Comparison of ENCODE assay signal across 27 cellular contexts in the genomic region with DNA sequence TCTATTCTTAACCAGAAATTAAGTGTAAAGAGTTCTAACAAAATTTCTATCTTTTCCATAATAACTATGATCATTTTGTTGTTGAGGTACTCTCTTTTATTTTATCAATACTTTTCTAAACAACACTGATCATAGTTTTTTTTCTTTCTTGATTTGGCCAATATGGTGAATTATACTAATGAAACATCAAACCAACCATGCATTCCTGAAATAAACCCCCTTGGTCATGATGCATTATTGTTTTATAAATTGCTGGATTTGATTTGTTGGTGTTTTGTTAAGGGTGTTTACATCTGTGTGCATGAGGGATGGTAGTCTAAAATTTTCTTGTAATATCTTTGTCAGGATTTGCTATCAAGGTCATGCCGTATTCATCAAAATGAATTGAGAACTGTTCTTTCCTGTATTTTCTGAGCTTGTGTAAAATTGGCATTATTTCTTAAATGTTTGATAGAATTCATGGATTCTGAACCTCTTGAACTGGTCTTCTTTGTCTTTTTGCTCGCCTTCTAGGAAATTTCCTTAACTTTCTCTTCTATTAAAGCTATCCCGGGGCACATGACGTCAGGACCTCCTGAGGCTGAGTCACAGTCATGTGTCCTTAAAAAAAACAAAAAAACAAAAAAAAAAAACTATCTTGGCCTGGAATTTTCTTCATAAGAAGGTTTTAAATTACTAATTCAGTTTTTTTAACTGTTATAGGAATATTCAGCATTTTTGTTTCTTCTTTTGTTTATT. TPM values are rescaled to one million over a fixed set of nuclear protein-coding genes. Genes with fewer than 3 reads are reported as not detected.
DNase-seq lines count a peak whose midpoint lies in the region; ATAC-seq, FAIRE-seq and TF ChIP-seq lines count a peak whose summit lies in the region.
"Had no signal": no experiment of that assay in that cellular context is flagged by ENCODE, and none has a peak within 500 bp of the region (broad histone marks: within the 10 kb centered on the region; RNA-seq: fewer than 3 reads in every experiment).

No MANE protein-coding gene starts in this region.

- TF ChIP-seq EP300 in K562 (IDR thresholded peaks at IDR 0.05; ENCODE audit: low read length), result no peak

- H3K27me3 Mint-ChIP-seq in activated T-cell treated with anti-CD3 and anti-CD28 coated beads, Interleukin-2, amount 50 U/mL, for 72 hours (ENCODE audit: low read depth), result no peaks in the 10 kb centered on the region
- H3K27me3 Mint-ChIP-seq in activated T-cell treated with anti-CD3 and anti-CD28 coated beads, Interleukin-2, amount 50 U/mL, for 24 hours, result no peaks in the 10 kb centered on the region
- peaks cover 3% of the 10 kb centered on the region; the same call in 1 of the 2 replicates for H3K27me3 Mint-ChIP-seq in HFFc6 (ENCODE audit: insufficient read depth)
- H3K27me3 Mint-ChIP-seq: activated naive CD8-positive, alpha-beta T cell treated with anti-CD3 and anti-CD28 coated beads, Interleukin-2, amount 10 ng/mL, durations not matched to agents 7 days and 5 days; IgD-negative memory B cell had no signal

- H2AFZ ChIP-seq in K562 (ENCODE audit: low read depth, low read length) (no peak overlapping the region), OCI-LY7 (ENCODE audit: low read length) (no peak overlapping the region)
- H2AFZ ChIP-seq: parathyroid adenoma had no signal

- H3K4me2 ChIP-seq in K562 (ENCODE audit: insufficient read depth, low read length) (no peak overlapping the region), OCI-LY7 (ENCODE audit: low read length) (no peak overlapping the region)

- H3K9me3 Mint-ChIP-seq in activated T-cell treated with anti-CD3 and anti-CD28 coated beads, Interleukin-2, amount 50 U/mL, for 72 hours, result peaks cover 6 to 15% of the 10 kb centered on the region in 2 donors
- H3K9me3 Mint-ChIP-seq in activated T-cell treated with anti-CD3 and anti-CD28 coated beads, Interleukin-2, amount 50 U/mL, for 24 hours, result peaks cover 14% of the 10 kb centered on the region
- peaks cover 8% of the 10 kb centered on the region for H3K9me3 Mint-ChIP-seq in HFFc6

- TF ChIP-seq CTCF in HFFc6 (IDR thresholded peaks at IDR 0.05) (no peak), K562 (IDR thresholded peaks at IDR 0.05 in 2 of 3, conservative IDR thresholded peaks at IDR 0.05 in 1 of 3; ENCODE audit: insufficient read depth in 2 of 3, low read depth in 1 of 3, low read length in 3 of 3) (no peak), spleen (IDR thresholded peaks at IDR 0.05 in 8 of 11, conservative IDR thresholded peaks at IDR 0.05 in 3 of 11) (no peak), OCI-LY7 (conservative IDR thresholded peaks at IDR 0.05; ENCODE audit: low read length) (no peak)

- FAIRE-seq in K562 (lab: Jason Lieb, UNC), result no peak
- FAIRE-seq: endothelial cell of umbilical vein had no signal

- ATAC-seq in activated T-cell treated with anti-CD3 and anti-CD28 coated beads, Interleukin-2, amount 50 U/mL, for 72 hours (replicated peaks in 1 of 2), result no peak
- no peak for ATAC-seq in K562
- ATAC-seq: gastrocnemius medialis; HCT116; stimulated activated naive CD8-positive, alpha-beta T cell treated with anti-CD3 and anti-CD28 coated beads, Interleukin-15, Interleukin-2, amounts not matched to agents 100 U/mL and 50 U/mL, for 24 hours; upper lobe of right lung had no signal

- intact Hi-C loops in K562 (cut with micrococcal nuclease) (no loop called here), spleen (cut with DNase I; ENCODE audit: low total_unique reads) (no loop called here), OCI-LY7 (cut with micrococcal nuclease; ENCODE audit: unreplicated experiment) (no loop called here)

- peak overlapping the region in 1 of 2 donors; percentile 7 for H3K4me3 Mint-ChIP-seq in activated T-cell treated with anti-CD3 and anti-CD28 coated beads, Interleukin-2, amount 50 U/mL, for 72 hours
- H3K4me3 Mint-ChIP-seq in activated T-cell treated with anti-CD3 and anti-CD28 coated beads, Interleukin-2, amount 50 U/mL, for 24 hours, result no peak overlapping the region
- no peak overlapping the region for H3K4me3 Mint-ChIP-seq in HFFc6
- H3K4me3 Mint-ChIP-seq: activated naive CD8-positive, alpha-beta T cell treated with anti-CD3 and anti-CD28 coated beads, Interleukin-2, amount 10 ng/mL, durations not matched to agents 7 days and 5 days had no signal

- H3K9me1 ChIP-seq in K562 (ENCODE audit: control insufficient read depth, insufficient read depth, low read length), result no peaks in the 10 kb centered on the region

- no peak for TF ChIP-seq POLR2A in K562 (conservative IDR thresholded peaks at IDR 0.05)
- no peak for TF ChIP-seq POLR2A in spleen (IDR thresholded peaks at IDR 0.05)

- H3K9ac ChIP-seq in K562 (ENCODE audit: insufficient read depth in 1 of 2, low read depth in 2 of 2, low read length in 2 of 2), result no peak overlapping the region
- H3K9ac ChIP-seq: parathyroid adenoma had no signal

- in situ Hi-C loops in K562 (cut with MboI), result no loop called here

- peak overlapping the region; percentile 84 for H3K27ac Mint-ChIP-seq in activated T-cell treated with anti-CD3 and anti-CD28 coated beads, Interleukin-2, amount 50 U/mL, for 72 hours
- H3K27ac Mint-ChIP-seq in activated T-cell treated with anti-CD3 and anti-CD28 coated beads, Interleukin-2, amount 50 U/mL, for 24 hours, result no peak overlapping the region
- peak overlapping the region; percentile 63; the same call in 1 of the 2 replicates for H3K27ac Mint-ChIP-seq in HFFc6
- H3K27ac Mint-ChIP-seq: activated naive CD8-positive, alpha-beta T cell treated with anti-CD3 and anti-CD28 coated beads, Interleukin-2, amount 10 ng/mL, durations not matched to agents 7 days and 5 days; IgD-negative memory B cell had no signal

- H3K4me1 Mint-ChIP-seq in activated T-cell treated with anti-CD3 and anti-CD28 coated beads, Interleukin-2, amount 50 U/mL, for 72 hours (ENCODE audit: low read depth), result peaks cover 48% of the 10 kb centered on the region
- H3K4me1 Mint-ChIP-seq in activated T-cell treated with anti-CD3 and anti-CD28 coated beads, Interleukin-2, amount 50 U/mL, for 24 hours (ENCODE audit: low read depth), result peaks cover 47% of the 10 kb centered on the region
- peaks cover 30% of the 10 kb centered on the region for H3K4me1 Mint-ChIP-seq in HFFc6 (ENCODE audit: low read depth)

- CTCF ChIA-PET in K562 (lab: Yijun Ruan, JAX; ENCODE audit: low intra/inter-chr PET ratio) (no interaction called here), OCI-LY7 (lab: Charles Lee; ENCODE audit: unreplicated experiment) (no interaction called here)

- H3K4me3 ChIP-seq in K562 (no peak overlapping the region), spleen (no peak overlapping the region), OCI-LY7 (ENCODE audit: low read depth, low read length, poor library complexity, severe bottlenecking) (no peak overlapping the region)
- H3K4me3 ChIP-seq: breast epithelium, gastrocnemius medialis, lung, sigmoid colon, upper lobe of right lung had no signal

- BruUV-seq in K562 (replicated peaks; lab: Mats Ljungman, UMichigan), result no TSS peak
- no TSS peak for BruUV-seq in OCI-LY7 (replicated peaks; lab: Mats Ljungman, UMichigan)

- peaks cover 18 to 26% of the 10 kb centered on the region in 2 experiments; a peak in 4 of 5 replicates for H3K4me1 ChIP-seq in K562 (replicated peaks in 1 of 2; ENCODE audit: control insufficient read depth in 2 of 2, insufficient read depth in 2 of 2, low read length in 2 of 2)
- H3K4me1 ChIP-seq in spleen, result peaks cover 6 to 44% (median 25%) of the 10 kb centered on the region in 6 donors
- peaks cover 21% of the 10 kb centered on the region for H3K4me1 ChIP-seq in OCI-LY7 (ENCODE audit: insufficient read depth, low read length, poor library complexity, severe bottlenecking)
- H3K4me1 ChIP-seq: parathyroid adenoma had no signal

- H3K27me3 ChIP-seq in K562 (ENCODE audit: control insufficient read depth in 2 of 2, insufficient read depth in 2 of 2, low read length in 2 of 2) (no peaks in the 10 kb centered on the region), spleen (replicated peaks in 1 of 7) (no peaks in the 10 kb centered on the region)
- H3K27me3 ChIP-seq: breast epithelium, gastrocnemius medialis, sigmoid colon, upper lobe of right lung had no signal

- POLR2A ChIA-PET in K562 (lab: Yijun Ruan, JAX) (no interaction called here), OCI-LY7 (lab: Charles Lee) (no interaction called here)

- no peak overlapping the region for H3K27ac ChIP-seq in K562 (ENCODE audit: extremely low read depth, low read depth, low read length)
- peak overlapping the region in 5 of 8 donors; percentile 57 to 98 (median 94) for H3K27ac ChIP-seq in spleen
- H3K27ac ChIP-seq in OCI-LY7 (ENCODE audit: low read depth, low read length, poor library complexity, severe bottlenecking), result no peak overlapping the region
- H3K27ac ChIP-seq: breast epithelium, C4-2B, parathyroid adenoma, sigmoid colon had no signal

- 80% methylated on average over 4 of the region's 4 CpGs for WGBS in K562 (ENCODE audit: insufficient coverage, low coverage, missing lambda C conversion rate)
- 87 to 93% (median 89%) methylated on average over 4 of the region's 4 CpGs for WGBS in spleen, 5 donors

- peaks cover 33 to 36% of the 10 kb centered on the region in 2 donors for H3K36me3 Mint-ChIP-seq in activated T-cell treated with anti-CD3 and anti-CD28 coated beads, Interleukin-2, amount 50 U/mL, for 72 hours (ENCODE audit: insufficient read depth in 2 of 2)
- H3K36me3 Mint-ChIP-seq in activated T-cell treated with anti-CD3 and anti-CD28 coated beads, Interleukin-2, amount 50 U/mL, for 24 hours (ENCODE audit: low read depth), result peaks cover 21% of the 10 kb centered on the region
- H3K36me3 Mint-ChIP-seq in HFFc6 (ENCODE audit: low read depth), result peaks cover 13% of the 10 kb centered on the region

- H4K20me1 ChIP-seq in K562 (replicated peaks; ENCODE audit: control insufficient read depth, insufficient read depth, low read length) (no peaks in the 10 kb centered on the region), OCI-LY7 (ENCODE audit: insufficient read depth, low read length) (no peaks in the 10 kb centered on the region)

- H3K9me2 ChIP-seq in OCI-LY7 (ENCODE audit: insufficient read depth, low read length), result no peaks in the 10 kb centered on the region

- no peak for DNase-seq in activated T-cell treated with anti-CD3 and anti-CD28 coated beads, Interleukin-2, amount 50 U/mL, for 72 hours
- DNase-seq in activated T-cell treated with anti-CD3 and anti-CD28 coated beads, Interleukin-2, amount 50 U/mL, for 24 hours, result no peak
- DNase-seq in HFFc6, result no peak
- DNase-seq in K562 (ENCODE audit: extremely low read depth in 1 of 4, low spot score in 3 of 4), result no peak
- no peak for DNase-seq in spleen
- no peak for DNase-seq in NCI-H1417 treated with DMSO at 0.1 percent for 48 hours (lab: John Stamatoyannopoulos, UW)
- no peak for DNase-seq in OCI-LY7 (ENCODE audit: low spot score)
- no peak for DNase-seq in NCI-H1694 treated with DMSO at 0.1 percent for 48 hours (lab: John Stamatoyannopoulos, UW)
- DNase-seq: ACHN; activated CD4-positive, alpha-beta T cell treated with anti-CD3 and anti-CD28 coated beads for 4 hours; activated naive CD8-positive, alpha-beta T cell treated with anti-CD3 and anti-CD28 coated beads, Interleukin-2, amount 10 ng/mL, durations not matched to agents 7 days and 5 days; activated T-cell treated with anti-CD3 and anti-CD28 coated beads for 4 hours; DMS79 treated with DMSO at 0.1 percent for 48 hours; gastrocnemius medialis; kidney; NCI-H1930; NCI-H446 treated with DMSO at 0.1 percent for 48 hours; sigmoid colon; stimulated activated naive CD8-positive, alpha-beta T cell treated with anti-CD3 and anti-CD28 coated beads, Interleukin-15, Interleukin-2, amounts not matched to agents 100 U/mL and 50 U/mL, for 24 hours; upper lobe of right lung had no signal

- H3K9me3 ChIP-seq in K562 (replicated peaks; ENCODE audit: control insufficient read depth, insufficient read depth, low read depth, low read length) (peaks cover 17% of the 10 kb centered on the region), spleen (peaks cover 0 to 12% (median 2%) of the 10 kb centered on the region in 8 donors), OCI-LY7 (ENCODE audit: low read length) (peaks cover 6% of the 10 kb centered on the region; the same call in 1 of the 2 replicates)
- H3K9me3 ChIP-seq: breast epithelium, gastrocnemius medialis, sigmoid colon, upper lobe of right lung had no signal

- no peaks in the 10 kb centered on the region for H3K36me3 ChIP-seq in K562 (ENCODE audit: control insufficient read depth, insufficient read depth, low read length)
- H3K36me3 ChIP-seq in spleen, result no peaks in the 10 kb centered on the region
- H3K36me3 ChIP-seq in OCI-LY7 (ENCODE audit: insufficient read depth, low read length), result no peaks in the 10 kb centered on the region
- H3K36me3 ChIP-seq: breast epithelium, gastrocnemius medialis, sigmoid colon, upper lobe of right lung had no signal

- H3K79me2 ChIP-seq in K562 (ENCODE audit: control insufficient read depth, insufficient read depth, low read length) (peaks cover 23% of the 10 kb centered on the region), OCI-LY7 (ENCODE audit: insufficient read depth, low read depth, low read length) (no peaks in the 10 kb centered on the region)

- TF ChIP-seq RAD21 in K562 (CRISPR knock-in tag; conservative IDR thresholded peaks at IDR 0.05 in 1 of 2, IDR thresholded peaks at IDR 0.05 in 1 of 2), result no peak

RNA-seq across cellular contexts. Expression of a gene that starts 3.9 kb away (rescaled TPM):
- total RNA-seq in activated T-cell treated with anti-CD3 and anti-CD28 coated beads, Interleukin-2, amount 50 U/mL, for 72 hours, result 100 to 1,000 TPM; 197 to 235 TPM
- total RNA-seq in HFFc6 (2021; fragmentation: NEBNext Ultra II Directional; extraction: Animal tissue kit (Norgen Biotek cat#: 25700)), result 10 to 100 TPM; 38.8 to 43.7 (median 41.4) TPM
- 98.3 and 102 TPM in 2 replicates for total RNA-seq in K562 (2011; cell fraction: chromatin; rRNA removed; ENCODE audit: low replicate concordance)
- 46.4 and 52.8 TPM in 2 replicates for total RNA-seq in K562 (2011; cell fraction: nucleolus; rRNA removed)
- 56.4 and 79.2 TPM in 2 replicates for total RNA-seq in K562 (2011; cell fraction: nucleoplasm; rRNA removed)
- total RNA-seq in K562 (2014; rRNA removed), result 24.2 and 26.5 TPM in 2 replicates
- total RNA-seq in K562 (2014; rRNA removed; fragmentation: Illumina TruSeq; extraction: Trizol), result 28.9 and 33.9 TPM in 2 replicates
- 26.9 and 28.6 TPM in 2 replicates for total RNA-seq in K562 (2015; rRNA removed; fragmentation: Illumina TruSeq; extraction: Trizol)
- total RNA-seq in K562 (2021), result 46.6 and 49.5 TPM in 2 replicates
- 18.7 and 28.4 TPM in 2 replicates for polyA plus RNA-seq in K562 (2011; rRNA removed)
- polyA plus RNA-seq in K562 (2011; cell fraction: cytosol; rRNA removed), result 15.8 and 17.8 TPM in 2 replicates
- 60.7 and 84.1 TPM in 2 replicates for polyA plus RNA-seq in K562 (2011; cell fraction: nucleus; rRNA removed)
- 39.3 and 65.9 TPM in 2 replicates for polyA plus RNA-seq in K562 (2012)
- polyA plus RNA-seq in K562 (2014; fragmentation: Illumina TruSeq; extraction: Trizol), result 44.1 and 46.4 TPM in 2 replicates
- polyA plus RNA-seq in K562 (2014; fragmentation: Nextera tagmentation; extraction: Ambion mirVana), result 1 to 10 TPM; 5.9 to 8.5 TPM
- polyA plus RNA-seq in K562 (2014; rRNA removed), result 21.9 and 24.5 TPM in 2 replicates
- 26.3 and 45.3 TPM in 2 replicates for polyA minus RNA-seq in K562 (2011; rRNA and poly(A)+ RNA removed)
- polyA minus RNA-seq in K562 (2011; cell fraction: cytosol; rRNA and poly(A)+ RNA removed), result 15.9 and 20.9 TPM in 2 replicates
- 22.1 and 33.8 TPM in 2 replicates for polyA minus RNA-seq in K562 (2011; cell fraction: nucleus; rRNA and poly(A)+ RNA removed)
- 100 to 1,000 TPM in 6 of 7 donors, 10 to 100 TPM in 1; 99.8 to 168 (median 139) TPM for total RNA-seq in spleen
- polyA plus RNA-seq in spleen, result 10 to 100 TPM; 13.8 to 34.1 (median 15.0) TPM
- total RNA-seq in OCI-LY7 (2014; rRNA removed; shearing (Covaris generic)), result 5.0 and 7.8 TPM in 2 replicates
- total RNA-seq in OCI-LY7 (2022), result 14.2 and 18.7 TPM in 2 replicates

RNA-seq across cellular contexts. Expression of a gene that starts 43.1 kb away (rescaled TPM):
- total RNA-seq in activated T-cell treated with anti-CD3 and anti-CD28 coated beads, Interleukin-2, amount 50 U/mL, for 72 hours, result 10 to 100 TPM; 16.6 to 17.9 TPM
- total RNA-seq in HFFc6 (2021; fragmentation: NEBNext Ultra II Directional; extraction: Animal tissue kit (Norgen Biotek cat#: 25700)), result 10 to 100 TPM; 13.6 to 16.4 (median 16.2) TPM
- 7.4 and 16.0 TPM in 2 replicates for total RNA-seq in K562 (2011; cell fraction: chromatin; rRNA removed; ENCODE audit: low replicate concordance)
- 4.8 and 6.1 TPM in 2 replicates for total RNA-seq in K562 (2011; cell fraction: nucleolus; rRNA removed)
- total RNA-seq in K562 (2011; cell fraction: nucleoplasm; rRNA removed), result 7.6 and 15.8 TPM in 2 replicates
- 25.2 and 25.7 TPM in 2 replicates for total RNA-seq in K562 (2014; rRNA removed)
- 37.5 and 42.3 TPM in 2 replicates for total RNA-seq in K562 (2014; rRNA removed; fragmentation: Illumina TruSeq; extraction: Trizol)
- total RNA-seq in K562 (2015; rRNA removed; fragmentation: Illumina TruSeq; extraction: Trizol), result 37.7 and 40.9 TPM in 2 replicates
- 28.7 and 29.4 TPM in 2 replicates for total RNA-seq in K562 (2021)
- polyA plus RNA-seq in K562 (2011; rRNA removed), result 18.3 and 25.9 TPM in 2 replicates
- 5.5 and 9.5 TPM in 2 replicates for polyA plus RNA-seq in K562 (2011; cell fraction: cytosol; rRNA removed)
- polyA plus RNA-seq in K562 (2011; cell fraction: nucleus; rRNA removed), result 5.8 and 7.7 TPM in 2 replicates
- polyA plus RNA-seq in K562 (2012), result 18.5 and 24.7 TPM in 2 replicates
- polyA plus RNA-seq in K562 (2014; fragmentation: Illumina TruSeq; extraction: Trizol), result 33.2 and 41.3 TPM in 2 replicates
- polyA plus RNA-seq in K562 (2014; fragmentation: Nextera tagmentation; extraction: Ambion mirVana), result 10 to 100 TPM; 23.9 to 30.8 TPM
- 26.0 and 29.0 TPM in 2 replicates for polyA plus RNA-seq in K562 (2014; rRNA removed)
- 19.6 and 21.9 TPM in 2 replicates for polyA minus RNA-seq in K562 (2011; rRNA and poly(A)+ RNA removed)
- polyA minus RNA-seq in K562 (2011; cell fraction: cytosol; rRNA and poly(A)+ RNA removed), result 5.7 and 9.2 TPM in 2 replicates
- polyA minus RNA-seq in K562 (2011; cell fraction: nucleus; rRNA and poly(A)+ RNA removed), result 5.5 and 7.4 TPM in 2 replicates
- total RNA-seq in spleen, result 10 to 100 TPM; 11.9 to 22.7 (median 15.2) TPM
- 10 to 100 TPM; 10.0 to 12.6 (median 10.8) TPM for polyA plus RNA-seq in spleen
- 20.5 and 24.8 TPM in 2 replicates for total RNA-seq in OCI-LY7 (2014; rRNA removed; shearing (Covaris generic))
- 20.7 and 22.8 TPM in 2 replicates for total RNA-seq in OCI-LY7 (2022)

Comparison
In these comparisons a context has a peak if more than half of its experiments do, and no peak if none do; other contexts are left out.
1. H3K27ac ChIP-seq: peak in spleen (5 of 8); none in K562 (single experiment) and OCI-LY7 (single experiment).